ENCODE assay signal across 8 cellular contexts in the genomic region with DNA sequence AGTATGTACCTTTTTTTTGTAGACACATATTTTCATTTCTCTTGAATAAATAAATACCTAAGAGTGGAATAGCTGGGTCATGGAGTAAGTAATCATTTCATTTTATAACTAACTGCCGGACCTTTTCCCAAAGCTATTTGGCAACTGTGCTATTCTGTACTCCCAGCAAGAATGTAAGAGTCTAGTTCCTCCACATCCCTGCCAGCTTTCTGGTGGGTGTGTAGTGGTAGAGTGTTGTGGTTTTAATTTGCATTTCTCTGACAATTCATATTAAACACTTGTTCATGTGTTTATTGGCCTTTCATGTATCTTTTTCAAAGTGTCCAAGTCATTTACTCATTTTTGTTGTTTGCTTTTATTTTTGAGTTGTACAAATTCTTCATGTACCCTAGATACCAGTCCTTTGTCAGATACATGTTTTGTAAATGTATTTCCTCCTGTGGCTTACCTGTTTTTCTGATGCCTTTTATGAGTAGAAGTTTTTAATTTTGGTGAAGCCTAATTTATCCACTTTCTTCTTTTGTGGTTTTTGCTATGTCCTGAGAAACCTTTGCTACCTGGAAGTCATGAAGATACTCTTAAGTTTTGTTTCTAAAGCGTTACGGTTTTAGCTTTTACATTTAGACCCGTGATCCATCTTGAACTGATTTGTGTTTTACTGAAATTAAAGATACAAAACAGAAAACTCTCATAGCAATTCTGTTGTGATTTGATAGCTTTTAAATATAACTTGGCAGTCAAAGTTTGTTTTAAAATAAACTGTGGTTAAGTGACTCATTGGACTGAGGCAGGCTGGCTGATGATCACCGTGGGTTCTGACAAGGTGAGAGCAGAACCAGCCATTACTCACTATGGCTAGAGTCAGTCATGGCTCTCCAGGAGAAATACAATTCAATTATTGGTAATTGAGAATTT. TPM values are rescaled to one million over a fixed set of nuclear protein-coding genes. Genes with fewer than 3 reads are reported as not detected.
DNase-seq lines count a peak whose midpoint lies in the region; ATAC-seq lines count a peak whose summit lies in the region.

No MANE protein-coding gene starts in this region.

- H3K4me3 Mint-ChIP-seq in activated CD4-positive, alpha-beta memory T cell treated with anti-CD3 and anti-CD28 coated beads for 36 hours: peak overlapping the region; percentile 46

- ATAC-seq in GM21786 (IDR thresholded peaks at IDR 0.05; ENCODE audit: unreplicated experiment): no peak

- peak; percentile 31 to 45 for DNase-seq in activated CD8-positive, alpha-beta memory T cell treated with anti-CD3 and anti-CD28 coated beads for 4 hours (ENCODE audit: low read depth in 2 of 2)
- no peak for DNase-seq in activated CD8-positive, alpha-beta memory T cell treated with anti-CD3 and anti-CD28 coated beads, Interleukin-2, amount 50 U/mL, for 48 hours
- peak; percentile 75 for DNase-seq in activated CD4-positive, alpha-beta memory T cell treated with anti-CD3 and anti-CD28 coated beads for 36 hours
- DNase-seq in fibroblast of gingiva (ENCODE audit: low read depth): peak; percentile 85
- DNase-seq in stimulated activated CD4-positive, alpha-beta T cell treated with anti-CD3 and anti-CD28 coated beads, Interleukin-12 subunit alpha, Interleukin-12 subunit beta, amount 100 ng/mL, for 24 hours (ENCODE audit: low read depth in 2 of 2): peak; percentile 23 to 41
- no peak for DNase-seq in occipital lobe (lab: John Stamatoyannopoulos, UW)
- DNase-seq in iPS-NIHi7 (ENCODE audit: extremely low spot score): no peak

- H3K27ac Mint-ChIP-seq in activated CD4-positive, alpha-beta memory T cell treated with anti-CD3 and anti-CD28 coated beads for 36 hours: peak overlapping the region; percentile 86

- H3K36me3 Mint-ChIP-seq in activated CD4-positive, alpha-beta memory T cell treated with anti-CD3 and anti-CD28 coated beads for 36 hours: peaks cover 35% of the 10 kb centered on the region

- intact Hi-C loops in activated CD4-positive, alpha-beta memory T cell treated with anti-CD3 and anti-CD28 coated beads for 36 hours (cut with micrococcal nuclease): loop anchor here (1.0 to 10.0 kb wide), 7 partner anchors 7 to 404 kb away; partner anchors contain the start of gene MYLIP

- POLR2A ChIA-PET in activated CD4-positive, alpha-beta memory T cell treated with anti-CD3 and anti-CD28 coated beads for 36 hours (lab: Charles Lee): interaction anchor here (0.8 to 2.2 kb wide), 8 partner anchors 8 to 429 kb away, joined by 3 to 11 read pairs (median 4); partner anchors contain the start of gene MYLIP

- CTCF ChIA-PET in activated CD4-positive, alpha-beta memory T cell treated with anti-CD3 and anti-CD28 coated beads for 36 hours (lab: Charles Lee): interaction anchor here (0.7 to 3.3 kb wide), 7 partner anchors 8 to 445 kb away, joined by 3 to 23 read pairs (median 6); partner anchors contain the start of gene MYLIP

- no peaks in the 10 kb centered on the region for H3K9me3 Mint-ChIP-seq in activated CD4-positive, alpha-beta memory T cell treated with anti-CD3 and anti-CD28 coated beads for 36 hours

- no peaks in the 10 kb centered on the region for H3K27me3 Mint-ChIP-seq in activated CD4-positive, alpha-beta memory T cell treated with anti-CD3 and anti-CD28 coated beads for 36 hours

- H3K4me1 Mint-ChIP-seq in activated CD4-positive, alpha-beta memory T cell treated with anti-CD3 and anti-CD28 coated beads for 36 hours (ENCODE audit: low read depth): peaks cover 76% of the 10 kb centered on the region

RNA-seq across cellular contexts. Expression of gene MYLIP, which starts 7.9 kb away (rescaled TPM):
- 10 to 100 TPM; 11.4 TPM for total RNA-seq in activated CD4-positive, alpha-beta memory T cell treated with anti-CD3 and anti-CD28 coated beads for 36 hours
- total RNA-seq in occipital lobe: 66.6 TPM

Comparison
In these comparisons a context has a peak if more than half of its experiments do, and no peak if none do; other contexts are left out.
1. DNase-seq: peak in activated CD8-positive, alpha-beta memory T cell treated with anti-CD3 and anti-CD28 coated beads for 4 hours (2 of 2), activated CD4-positive, alpha-beta memory T cell treated with anti-CD3 and anti-CD28 coated beads for 36 hours (single experiment), fibroblast of gingiva (single experiment) and stimulated activated CD4-positive, alpha-beta T cell treated with anti-CD3 and anti-CD28 coated beads, Interleukin-12 subunit alpha, Interleukin-12 subunit beta, amount 100 ng/mL, for 24 hours (2 of 2); none in activated CD8-positive, alpha-beta memory T cell treated with anti-CD3 and anti-CD28 coated beads, Interleukin-2, amount 50 U/mL, for 48 hours (single experiment), occipital lobe (single experiment) and iPS-NIHi7 (single experiment).